In genomic region chr1:16122916-16123315, GRCh38 we compare ENCODE assay signal across 9 cellular contexts. TPM values are rescaled to one million over a fixed set of nuclear protein-coding genes. Genes with fewer than 3 reads are reported as not detected.
A peak's percentile ranks its signal among the peaks of the same experiment; 100 is the strongest.
DNase-seq lines count a peak whose midpoint lies in the region; ATAC-seq, FAIRE-seq and TF ChIP-seq lines count a peak whose summit lies in the region.
"Had no signal": no experiment of that assay in that cellular context is flagged by ENCODE, and none has a peak within 500 bp of the region (broad histone marks: within the 10 kb centered on the region; RNA-seq: fewer than 3 reads in every experiment).

No MANE protein-coding gene starts in this region.

- 17% methylated on average over 6 of the region's 6 CpGs for WGBS in K562 (ENCODE audit: insufficient coverage, low coverage, missing lambda C conversion rate)
- WGBS in sigmoid colon, 2 donors = 50 to 77% methylated on average over 6 of the region's 6 CpGs

- FAIRE-seq in K562 (lab: Jason Lieb, UNC) = peak; percentile 82

- H3K4me2 ChIP-seq in K562 (ENCODE audit: insufficient read depth, low read length) = no peak overlapping the region

- no peaks in the 10 kb centered on the region for H4K20me1 ChIP-seq in K562 (replicated peaks; ENCODE audit: control insufficient read depth, insufficient read depth, low read length)

- no peaks in the 10 kb centered on the region for H3K79me2 ChIP-seq in K562 (ENCODE audit: control insufficient read depth, insufficient read depth, low read length)

- H3K9me3 ChIP-seq in K562 (replicated peaks; ENCODE audit: control insufficient read depth, insufficient read depth, low read depth, low read length) (no peaks in the 10 kb centered on the region), sigmoid colon (no peaks in the 10 kb centered on the region)

- H3K36me3 ChIP-seq in K562 (ENCODE audit: control insufficient read depth, insufficient read depth, low read length) = no peaks in the 10 kb centered on the region
- H3K36me3 ChIP-seq in sigmoid colon = peaks cover 0 to 17% (median 0%) of the 10 kb centered on the region in 4 donors

- no TSS peak for BruUV-seq in K562 (replicated peaks; lab: Mats Ljungman, UMichigan)

- no peak for TF ChIP-seq RAD21 in K562 (CRISPR knock-in tag; conservative IDR thresholded peaks at IDR 0.05 in 1 of 2, IDR thresholded peaks at IDR 0.05 in 1 of 2)

- TF ChIP-seq EP300 in K562 (IDR thresholded peaks at IDR 0.05; ENCODE audit: low read length) (no peak), sigmoid colon (IDR thresholded peaks at IDR 0.05) (no peak)

- no peak overlapping the region for H3K27ac ChIP-seq in K562 (ENCODE audit: extremely low read depth, low read depth, low read length)
- H3K27ac ChIP-seq in sigmoid colon = no peak overlapping the region

- peak; percentile 52 for ATAC-seq in K562
- ATAC-seq in GM21723 (IDR thresholded peaks at IDR 0.05; ENCODE audit: unreplicated experiment) = no peak
- ATAC-seq in left lobe of liver = no peak
- ATAC-seq in HG02759 (IDR thresholded peaks at IDR 0.05; ENCODE audit: unreplicated experiment) = no peak

- peaks cover 6 to 21% of the 10 kb centered on the region in 2 experiments; a peak in 4 of 5 replicates for H3K4me1 ChIP-seq in K562 (replicated peaks in 1 of 2; ENCODE audit: control insufficient read depth in 2 of 2, insufficient read depth in 2 of 2, low read length in 2 of 2)
- H3K4me1 ChIP-seq in sigmoid colon = no peaks in the 10 kb centered on the region

- in situ Hi-C loops in K562 (cut with MboI) = no loop called here

- POLR2A ChIA-PET in K562 (lab: Yijun Ruan, JAX) = interaction anchor here (0.8 kb wide), 1 partner anchor 20 kb away, joined by 4 read pairs; no protein-coding TSS in a partner anchor

- H3K9me1 ChIP-seq in K562 (ENCODE audit: control insufficient read depth, insufficient read depth, low read length) = no peaks in the 10 kb centered on the region

- H3K9ac ChIP-seq in K562 (ENCODE audit: insufficient read depth in 1 of 2, low read depth in 2 of 2, low read length in 2 of 2) = peak overlapping the region in 1 of 2 experiments; percentile 18; a peak in 1 of 4 replicates

- intact Hi-C loops in K562 (cut with micrococcal nuclease) (no loop called here), sigmoid colon (cut with DNase I) (no loop called here)

- H3K4me3 ChIP-seq in K562 = no peak overlapping the region
- no peak overlapping the region for H3K4me3 ChIP-seq in sigmoid colon

- H3K27me3 ChIP-seq in K562 (ENCODE audit: control insufficient read depth in 2 of 2, insufficient read depth in 2 of 2, low read length in 2 of 2) (peaks cover under 1 to 12% of the 10 kb centered on the region in 2 experiments; a peak in 3 of 5 replicates), sigmoid colon (no peaks in the 10 kb centered on the region)

- TF ChIP-seq CTCF in K562 (IDR thresholded peaks at IDR 0.05 in 2 of 3, conservative IDR thresholded peaks at IDR 0.05 in 1 of 3; ENCODE audit: insufficient read depth in 2 of 3, low read depth in 1 of 3, low read length in 3 of 3) (no peak), sigmoid colon (IDR thresholded peaks at IDR 0.05) (no peak)

- TF ChIP-seq POLR2A in K562 (conservative IDR thresholded peaks at IDR 0.05) (no peak), sigmoid colon (IDR thresholded peaks at IDR 0.05) (no peak)

- DNase-seq in GM03348 (ENCODE audit: low spot score) (peak; percentile 93), NOMO-1 (lab: John Stamatoyannopoulos, UW; ENCODE audit: unreplicated experiment in 2 of 2) (peak; percentile 70 to 71), K562 (ENCODE audit: extremely low read depth in 1 of 4, low spot score in 3 of 4) (peak in 1 of 4 experiments; percentile 61), sigmoid colon (peak; percentile 45), left lobe of liver (ENCODE audit: low spot score) (no peak), anterior cingulate cortex (lab: John Stamatoyannopoulos, UW) (no peak)

- CTCF ChIA-PET in K562 (lab: Yijun Ruan, JAX; ENCODE audit: low intra/inter-chr PET ratio) = no interaction called here

- peak overlapping the region; percentile 21; the same call in 1 of the 2 replicates for H2AFZ ChIP-seq in K562 (ENCODE audit: low read depth, low read length)

TF ChIP-seq in K562, 482 proteins besides CTCF, POLR2A, EP300 and RAD21 (continues in another document):
- TF ChIP-seq ATF3 (IDR thresholded peaks at IDR 0.05) (peak; percentile 37; the same call in 1 of the 2 replicates), ATF3 (CRISPR knock-in tag; conservative IDR thresholded peaks at IDR 0.05) (no peak), NBN (IDR thresholded peaks at IDR 0.05; ENCODE audit: low read depth) (no peak), MAFF (IDR thresholded peaks at IDR 0.05; ENCODE audit: low read length) (no peak), CHCHD3 (CRISPR knock-in tag; IDR thresholded peaks at IDR 0.05) (no peak), ZNF239 (CRISPR knock-in tag; IDR thresholded peaks at IDR 0.05) (no peak), RCOR1 (IDR thresholded peaks at IDR 0.05; ENCODE audit: borderline replicate concordance in 1 of 2, low read depth in 2 of 2, low read length in 2 of 2) (peak in 1 of 2 experiments; percentile 64; a peak in 1 of 4 replicates), CEBPG (CRISPR knock-in tag; IDR thresholded peaks at IDR 0.05) (peak; percentile 88), CEBPG (tag; conservative IDR thresholded peaks at IDR 0.05 in 1 of 2, IDR thresholded peaks at IDR 0.05 in 1 of 2) (peak in 1 of 2 experiments; percentile 86; a peak in 2 of 4 replicates), ATF1 (CRISPR knock-in tag; IDR thresholded peaks at IDR 0.05) (no peak), ATF1 (tag; IDR thresholded peaks at IDR 0.05) (no peak), SNAPC5 (CRISPR knock-in tag; IDR thresholded peaks at IDR 0.05) (no peak), TEAD2 (tag; IDR thresholded peaks at IDR 0.05) (no peak), RFX5 (IDR thresholded peaks at IDR 0.05; ENCODE audit: low read depth, low read length) (no peak), TCFL5 (CRISPR knock-in tag; conservative IDR thresholded peaks at IDR 0.05) (no peak)

RNA-seq across cellular contexts. Expression of gene EPHA2, which starts 33.0 kb away (rescaled TPM):
- total RNA-seq in K562 (2011; cell fraction: chromatin; rRNA removed; ENCODE audit: low replicate concordance) = 0.55 and 1.5 TPM in 2 replicates
- 0.79 and 1.2 TPM in 2 replicates for total RNA-seq in K562 (2011; cell fraction: nucleolus; rRNA removed)
- total RNA-seq in K562 (2011; cell fraction: nucleoplasm; rRNA removed) = 0.15 and 0.23 TPM in 2 replicates
- not detected in 2 replicates for total RNA-seq in K562 (2014; rRNA removed)
- total RNA-seq in K562 (2014; rRNA removed; fragmentation: Illumina TruSeq; extraction: Trizol) = 0.04 and 0.06 TPM in 2 replicates
- not detected in 2 replicates for total RNA-seq in K562 (2015; rRNA removed; fragmentation: Illumina TruSeq; extraction: Trizol)
- 0.36 and 0.40 TPM in 2 replicates for total RNA-seq in K562 (2021)
- 0.16 and 0.17 TPM in 2 replicates for polyA plus RNA-seq in K562 (2011; rRNA removed)
- polyA plus RNA-seq in K562 (2011; cell fraction: cytosol; rRNA removed) = 0.09 and 0.70 TPM in 2 replicates
- polyA plus RNA-seq in K562 (2011; cell fraction: nucleus; rRNA removed) = 0.24 and 0.92 TPM in 2 replicates
- polyA plus RNA-seq in K562 (2012) = 0.07 and 0.09 TPM in 2 replicates
- polyA plus RNA-seq in K562 (2014; fragmentation: Illumina TruSeq; extraction: Trizol) = 0.07 and 0.12 TPM in 2 replicates
- not detected for polyA plus RNA-seq in K562 (2014; fragmentation: Nextera tagmentation; extraction: Ambion mirVana)
- polyA plus RNA-seq in K562 (2014; rRNA removed) = 0.05 TPM in 2 replicates
- 0.15 and 0.28 TPM in 2 replicates for polyA minus RNA-seq in K562 (2011; rRNA and poly(A)+ RNA removed)
- 1.7 and 2.2 TPM in 2 replicates for polyA minus RNA-seq in K562 (2011; cell fraction: cytosol; rRNA and poly(A)+ RNA removed)
- polyA minus RNA-seq in K562 (2011; cell fraction: nucleus; rRNA and poly(A)+ RNA removed) = 0.33 and 0.81 TPM in 2 replicates
- total RNA-seq in sigmoid colon = 1 to 10 TPM; 3.3 to 6.4 (median 4.9) TPM
- polyA plus RNA-seq in sigmoid colon = 10 to 100 TPM in 1 of 3 donors, 1 to 10 TPM in 2; 6.0 to 24.7 (median 9.9) TPM
- total RNA-seq in left lobe of liver = 6.5 TPM

RNA-seq across cellular contexts. Expression of gene FAM131C, which starts 49.5 kb away (rescaled TPM):
- 0.23 TPM in 1 of 2 replicates, not detected in the other for total RNA-seq in K562 (2011; cell fraction: chromatin; rRNA removed; ENCODE audit: low replicate concordance)
- total RNA-seq in K562 (2011; cell fraction: nucleolus; rRNA removed) = not detected in 2 replicates
- not detected in 2 replicates for total RNA-seq in K562 (2011; cell fraction: nucleoplasm; rRNA removed)
- total RNA-seq in K562 (2014; rRNA removed) (not detected in 2 replicates), K562 (2014; rRNA removed; fragmentation: Illumina TruSeq; extraction: Trizol) (not detected in 2 replicates), K562 (2015; rRNA removed; fragmentation: Illumina TruSeq; extraction: Trizol) (not detected in 2 replicates), K562 (2021) (0.16 and 0.18 TPM in 2 replicates), sigmoid colon (under 1 TPM in 1 of 4 donors, not detected in 3; 0.81 TPM), left lobe of liver (not detected)
- polyA plus RNA-seq in K562 (2011; rRNA removed) (0.10 and 0.12 TPM in 2 replicates), K562 (2014; fragmentation: Illumina TruSeq; extraction: Trizol) (0.11 TPM in 1 of 2 replicates, not detected in the other), K562 (2014; fragmentation: Nextera tagmentation; extraction: Ambion mirVana) (not detected), K562 (2014; rRNA removed) (0.29 TPM in 1 of 2 replicates, not detected in the other), sigmoid colon (under 1 TPM in 1 of 3 donors, not detected in 2; 0.12 TPM)
- polyA plus RNA-seq in K562 (2011; cell fraction: cytosol; rRNA removed) = 0.18 and 0.64 TPM in 2 replicates
- polyA plus RNA-seq in K562 (2011; cell fraction: nucleus; rRNA removed) = 0.17 and 0.18 TPM in 2 replicates
- 0.07 and 0.32 TPM in 2 replicates for polyA plus RNA-seq in K562 (2012)
- polyA minus RNA-seq in K562 (2011; rRNA and poly(A)+ RNA removed) = not detected in 2 replicates
- polyA minus RNA-seq in K562 (2011; cell fraction: cytosol; rRNA and poly(A)+ RNA removed) = 0.86 TPM in 1 of 2 replicates, not detected in the other
- polyA minus RNA-seq in K562 (2011; cell fraction: nucleus; rRNA and poly(A)+ RNA removed) = 0.13 TPM in 1 of 2 replicates, not detected in the other
- total RNA-seq: lung microvascular endothelial cell had no signal

Comparison
In these comparisons a context has a peak if more than half of its experiments do, and no peak if none do; other contexts are left out.
1. DNase-seq: peak in GM03348 (single experiment), NOMO-1 (2 of 2) and sigmoid colon (single experiment); none in left lobe of liver (single experiment) and anterior cingulate cortex (0 of 58).